Comparison of ENCODE assay signal across 8 cellular contexts in genomic region chr2:62456721-62457539, GRCh38. TPM values are rescaled to one million over a fixed set of nuclear protein-coding genes. Genes with fewer than 3 reads are reported as not detected.
A peak's percentile ranks its signal among the peaks of the same experiment; 100 is the strongest.
DNase-seq lines count a peak whose midpoint lies in the region; TF ChIP-seq lines count a peak whose summit lies in the region.

No MANE protein-coding gene starts in this region.

- H4K20me1 ChIP-seq in H9 (ENCODE audit: control insufficient read depth, insufficient read depth, insufficient read length) (no peaks in the 10 kb centered on the region), Loucy (ENCODE audit: insufficient read depth, low read length, poor library complexity, severe bottlenecking) (no peaks in the 10 kb centered on the region)

- no CpG with 5 or more reads among the region's 52 CpGs for WGBS in H9 (ENCODE audit: extremely low coverage, insufficient read length, low lambda C conversion rate)
- 6% methylated on average over 52 of the region's 52 CpGs for WGBS in urinary bladder

- H3K36me3 ChIP-seq in Loucy (ENCODE audit: insufficient read depth, low read length) (no peaks in the 10 kb centered on the region), left ventricle myocardium inferior (no peaks in the 10 kb centered on the region), urinary bladder (ENCODE audit: insufficient read depth) (no peaks in the 10 kb centered on the region)

- intact Hi-C loops in left ventricle myocardium inferior (cut with micrococcal nuclease): loop anchor here (2.0 kb wide), 1 partner anchor 318 kb away; no protein-coding TSS in a partner anchor

- peak overlapping the region; percentile 89 for H3K14ac ChIP-seq in H9 (ENCODE audit: insufficient read depth, low read length)

- no peak overlapping the region for H4K91ac ChIP-seq in H9 (ENCODE audit: insufficient read length, low read depth, low read length)

- TF ChIP-seq CTCF in GM12864 (IDR thresholded peaks at IDR 0.05; ENCODE audit: low read depth, low read length, missing control alignments): peak; percentile 89
- TF ChIP-seq CTCF in H9 (conservative IDR thresholded peaks at IDR 0.05): peak; percentile 99
- TF ChIP-seq CTCF in Loucy (conservative IDR thresholded peaks at IDR 0.05; ENCODE audit: low read length): peak; percentile 76
- peak; percentile 97 for TF ChIP-seq CTCF in left ventricle myocardium inferior (IDR thresholded peaks at IDR 0.05; ENCODE audit: borderline replicate concordance)
- peak; percentile 93 for TF ChIP-seq CTCF in progenitor cell of endocrine pancreas (IDR thresholded peaks at IDR 0.05; ENCODE audit: unreplicated experiment)

- H3K4me3 Mint-ChIP-seq in H9: peak overlapping the region; percentile 62 to 75; a peak in 4 of 5 replicates
- H3K4me3 Mint-ChIP-seq in progenitor cell of endocrine pancreas (ENCODE audit: low read depth): peak overlapping the region; percentile 68

- H3K27me3 ChIP-seq in H9 (ENCODE audit: insufficient read depth, low read length) (no peaks in the 10 kb centered on the region), Loucy (ENCODE audit: insufficient read depth, low read length, poor library complexity, severe bottlenecking) (no peaks in the 10 kb centered on the region), left ventricle myocardium inferior (ENCODE audit: low read depth) (peaks cover 19% of the 10 kb centered on the region)

- H3K79me1 ChIP-seq in H9 (ENCODE audit: insufficient read depth, low read depth, low read length, poor library complexity, severe bottlenecking): no peaks in the 10 kb centered on the region

- H2BK12ac ChIP-seq in H9 (ENCODE audit: insufficient read length, low read depth, low read length): no peak overlapping the region

- H3K4me1 Mint-ChIP-seq in H9 (peaks cover 14 to 27% of the 10 kb centered on the region in 2 experiments), progenitor cell of endocrine pancreas (ENCODE audit: low read depth) (peaks cover 8% of the 10 kb centered on the region)

- H3K79me2 ChIP-seq in H9 (ENCODE audit: insufficient read depth, low read length): no peaks in the 10 kb centered on the region
- no peaks in the 10 kb centered on the region for H3K79me2 ChIP-seq in Loucy (ENCODE audit: insufficient read depth, low read length)

- H3K18ac ChIP-seq in H9 (ENCODE audit: insufficient read length, low read depth, low read length): peak overlapping the region; percentile 80

- no peaks in the 10 kb centered on the region for H3F3A ChIP-seq in Loucy (ENCODE audit: low read depth)

- H3K27ac ChIP-seq in H9 (ENCODE audit: insufficient read length, low read depth, low read length) (no peak overlapping the region), left ventricle myocardium inferior (replicated peaks) (peak overlapping the region; percentile 91), urinary bladder (ENCODE audit: low read depth) (no peak overlapping the region)

- H3K27ac Mint-ChIP-seq in H9 (no peak overlapping the region; a peak in 1 of 7 replicates), progenitor cell of endocrine pancreas (peak overlapping the region; percentile 84)

- H4K5ac ChIP-seq in H9 (ENCODE audit: insufficient read length, low read depth, low read length): no peak overlapping the region

- H3K9me3 ChIP-seq in H9 (ENCODE audit: control insufficient read depth, low read depth, low read length): no peaks in the 10 kb centered on the region
- no peaks in the 10 kb centered on the region for H3K9me3 ChIP-seq in Loucy (ENCODE audit: insufficient read depth, low read depth, low read length)
- H3K9me3 ChIP-seq in left ventricle myocardium inferior (replicated peaks): no peaks in the 10 kb centered on the region

- H3T11ph ChIP-seq in H9 (ENCODE audit: low read length): no peak overlapping the region

- H3K4me2 ChIP-seq in H9 (ENCODE audit: insufficient read depth, insufficient read length, low read length) (peak overlapping the region; percentile 44), Loucy (ENCODE audit: low read depth, low read length, poor library complexity, severe bottlenecking) (peak overlapping the region; percentile 88)

- H3K4me1 ChIP-seq in H9 (ENCODE audit: insufficient read depth, low read length) (peaks cover 2% of the 10 kb centered on the region; the same call in 1 of the 2 replicates), Loucy (ENCODE audit: insufficient read depth, low read length, poor library complexity, severe bottlenecking) (no peaks in the 10 kb centered on the region), left ventricle myocardium inferior (peaks cover 20% of the 10 kb centered on the region), urinary bladder (ENCODE audit: insufficient read depth) (no peaks in the 10 kb centered on the region)

- H3K23ac ChIP-seq in H9 (ENCODE audit: insufficient read length, low read depth, low read length): no peak overlapping the region

- no peaks in the 10 kb centered on the region for H3K9me2 ChIP-seq in Loucy (replicated peaks; ENCODE audit: low read depth, low read length)

- H3K9ac ChIP-seq in H9 (ENCODE audit: extremely low read depth, insufficient read length, low read length) (no peak overlapping the region), Loucy (ENCODE audit: low read depth, low read length, poor library complexity, severe bottlenecking) (peak overlapping the region; percentile 60)

- H2AFZ ChIP-seq in H9 (ENCODE audit: low read length): no peak overlapping the region
- H2AFZ ChIP-seq in Loucy (ENCODE audit: low read length): peak overlapping the region; percentile 85

- H4K8ac ChIP-seq in H9 (replicated peaks; ENCODE audit: insufficient read length, low read depth, low read length): no peak overlapping the region

- H3K36me3 Mint-ChIP-seq in H9 (ENCODE audit: insufficient read depth in 1 of 3, low read depth in 3 of 3) (no peaks in the 10 kb centered on the region; a peak in 1 of 7 replicates), progenitor cell of endocrine pancreas (ENCODE audit: insufficient read depth) (no peaks in the 10 kb centered on the region)

- no peak overlapping the region for H2BK15ac ChIP-seq in H9 (ENCODE audit: low read depth, low read length)

- H3K9me3 Mint-ChIP-seq in H9: no peaks in the 10 kb centered on the region; a peak in 1 of 5 replicates
- H3K9me3 Mint-ChIP-seq in progenitor cell of endocrine pancreas (ENCODE audit: low read depth): no peaks in the 10 kb centered on the region

- peaks cover 4% of the 10 kb centered on the region for H3K23me2 ChIP-seq in H9 (ENCODE audit: insufficient read length, low read depth, low read length, poor library complexity, severe bottlenecking)

- H2AK5ac ChIP-seq in H9 (ENCODE audit: insufficient read length, low read length): no peak overlapping the region

- no peak for DNase-seq in GM12864 (ENCODE audit: low read depth)
- peak; percentile 88 for DNase-seq in H9
- peak; percentile 25 to 51 (median 41) for DNase-seq in T-helper 1 cell
- peak; percentile 75 for DNase-seq in amniotic epithelial cell (ENCODE audit: low read depth)
- peak; percentile 66 for DNase-seq in left ventricle myocardium inferior
- peak; percentile 90 for DNase-seq in progenitor cell of endocrine pancreas (ENCODE audit: low spot score, unreplicated experiment)

- H2BK120ac ChIP-seq in H9 (ENCODE audit: low read depth, low read length, poor library complexity, severe bottlenecking): no peak overlapping the region

- H3K27me3 Mint-ChIP-seq in H9 (ENCODE audit: low read depth): peaks cover 22% of the 10 kb centered on the region
- H3K27me3 Mint-ChIP-seq in progenitor cell of endocrine pancreas: peaks cover 16% of the 10 kb centered on the region

- H2BK20ac ChIP-seq in H9 (ENCODE audit: low read depth, low read length, poor library complexity, severe bottlenecking): no peak overlapping the region

- H3K4me3 ChIP-seq in GM12864 (ENCODE audit: low read depth, low read length) (peak overlapping the region; percentile 58), Loucy (ENCODE audit: low read length, poor library complexity, severe bottlenecking) (peak overlapping the region; percentile 72), left ventricle myocardium inferior (peak overlapping the region; percentile 88), urinary bladder (ENCODE audit: low read depth, low read length) (peak overlapping the region; percentile 40)

- no peak overlapping the region for H3K56ac ChIP-seq in H9 (ENCODE audit: insufficient read length, low read depth, low read length)

- H2BK5ac ChIP-seq in H9 (ENCODE audit: insufficient read length, low read length): no peak overlapping the region

- no peak overlapping the region for H3K4ac ChIP-seq in H9 (ENCODE audit: low read depth, low read length)

RNA-seq across cellular contexts. Expression of gene TMEM17, which starts 49.1 kb away (rescaled TPM):
- 1.3 and 1.5 TPM in 2 replicates for total RNA-seq in H9 (2021)
- total RNA-seq in left ventricle myocardium inferior: 2.2 TPM
- 4.8 and 5.9 TPM in 2 replicates for total RNA-seq in progenitor cell of endocrine pancreas
- 2.6 TPM for total RNA-seq in urinary bladder
- 1.6 TPM for polyA plus RNA-seq in urinary bladder
